In genomic region chr10:86262671-86263165, GRCh38 we compare ENCODE assay signal across 16 cellular contexts.
A peak's percentile ranks its signal among the peaks of the same experiment; 100 is the strongest.
DNase-seq lines count a peak whose midpoint lies in the region; ATAC-seq and TF ChIP-seq lines count a peak whose summit lies in the region.
"Had no signal": no experiment of that assay in that cellular context is flagged by ENCODE, and none has a peak within 500 bp of the region (broad histone marks: within the 10 kb centered on the region; RNA-seq: fewer than 3 reads in every experiment).

No MANE protein-coding gene starts in this region.

- H3K9me3 ChIP-seq in BLaER1 (no peaks in the 10 kb centered on the region), heart left ventricle (peaks cover 0 to 8% (median 0%) of the 10 kb centered on the region in 12 donors)

- no peaks in the 10 kb centered on the region for H3K9me3 Mint-ChIP-seq in natural killer cell treated with Interleukin-12 subunit alpha and Interleukin-12 subunit beta and Interleukin-15 and Interleukin-18, amount 100 ng/mL, for 72 hours
- H3K9me3 Mint-ChIP-seq: activated CD4-positive, alpha-beta memory T cell treated with anti-CD3 and anti-CD28 coated beads, Interleukin-2, amount 10 ng/mL, durations not matched to agents 7 days and 5 days; immature natural killer cell; T-helper 2 cell treated with Interferon-gamma antibody and Interleukin-4, amounts not matched to agents 5 μg/mL and 100 μg/mL, for 36 hours had no signal

- peaks cover 9 to 13% of the 10 kb centered on the region in 2 donors for H3K27me3 Mint-ChIP-seq in natural killer cell treated with Interleukin-12 subunit alpha and Interleukin-12 subunit beta and Interleukin-15 and Interleukin-18, amount 100 ng/mL, for 72 hours

- intact Hi-C loops in heart left ventricle (cut with DNase I) = loop anchor here in 1 of 10 donors (5.0 kb wide), 1 partner anchor 115 kb away; no protein-coding TSS in a partner anchor

- H3K27me3 ChIP-seq in BLaER1 = no peaks in the 10 kb centered on the region; the same call in 1 of the 2 replicates
- H3K27me3 ChIP-seq in heart left ventricle = peaks cover 0 to 16% (median 0%) of the 10 kb centered on the region in 9 donors

- H3K9ac ChIP-seq in BLaER1 = no peak overlapping the region

- no peak for ATAC-seq in natural killer cell treated with Interleukin-12 subunit alpha and Interleukin-12 subunit beta and Interleukin-15 and Interleukin-18, amount 100 ng/mL, for 72 hours
- no peak for ATAC-seq in HG02970 (IDR thresholded peaks at IDR 0.05; ENCODE audit: low FRiP score, unreplicated experiment)
- ATAC-seq in heart left ventricle = no peak
- ATAC-seq: Right ventricle myocardium inferior had no signal

- no peak overlapping the region for H3K27ac Mint-ChIP-seq in natural killer cell treated with Interleukin-12 subunit alpha and Interleukin-12 subunit beta and Interleukin-15 and Interleukin-18, amount 100 ng/mL, for 72 hours
- H3K27ac Mint-ChIP-seq: activated CD4-positive, alpha-beta memory T cell treated with anti-CD3 and anti-CD28 coated beads, Interleukin-2, amount 10 ng/mL, durations not matched to agents 7 days and 5 days; B cell; immature natural killer cell; naive B cell; T-helper 2 cell treated with Interferon-gamma antibody and Interleukin-4, amounts not matched to agents 5 μg/mL and 100 μg/mL, for 36 hours had no signal

- H3K4me2 ChIP-seq in BLaER1 = peak overlapping the region; percentile 56; the same call in 1 of the 2 replicates

- H3K4me1 ChIP-seq in BLaER1 = peaks cover 28% of the 10 kb centered on the region
- H3K4me1 ChIP-seq in heart left ventricle = peaks cover 0 to 4% (median 0%) of the 10 kb centered on the region in 12 donors

- no peak for TF ChIP-seq CTCF in heart left ventricle (IDR thresholded peaks at IDR 0.05)

- no peak overlapping the region for H3K4me3 ChIP-seq in BLaER1
- H3K4me3 ChIP-seq in heart left ventricle = peak overlapping the region in 2 of 12 donors; percentile 4 to 16

- TF ChIP-seq POLR2A in heart left ventricle (IDR thresholded peaks at IDR 0.05) = no peak

- no peaks in the 10 kb centered on the region for H3K4me1 Mint-ChIP-seq in natural killer cell treated with Interleukin-12 subunit alpha and Interleukin-12 subunit beta and Interleukin-15 and Interleukin-18, amount 100 ng/mL, for 72 hours (ENCODE audit: low read depth in 2 of 2)
- H3K4me1 Mint-ChIP-seq: activated CD4-positive, alpha-beta memory T cell treated with anti-CD3 and anti-CD28 coated beads, Interleukin-2, amount 10 ng/mL, durations not matched to agents 7 days and 5 days; B cell; immature natural killer cell had no signal

- H4K20me1 ChIP-seq in BLaER1 = no peaks in the 10 kb centered on the region

- no peaks in the 10 kb centered on the region for H3K36me3 ChIP-seq in BLaER1
- no peaks in the 10 kb centered on the region for H3K36me3 ChIP-seq in heart left ventricle

- no peak overlapping the region for H3K4me3 Mint-ChIP-seq in natural killer cell treated with Interleukin-12 subunit alpha and Interleukin-12 subunit beta and Interleukin-15 and Interleukin-18, amount 100 ng/mL, for 72 hours
- H3K4me3 Mint-ChIP-seq: activated CD4-positive, alpha-beta memory T cell treated with anti-CD3 and anti-CD28 coated beads, Interleukin-2, amount 10 ng/mL, durations not matched to agents 7 days and 5 days; B cell; immature natural killer cell; T-helper 2 cell treated with Interferon-gamma antibody and Interleukin-4, amounts not matched to agents 5 μg/mL and 100 μg/mL, for 36 hours had no signal

- WGBS in heart left ventricle, 4 donors = 43 to 55% (median 49%) methylated on average over 16 to 28 of the region's 28 CpGs

- peak; percentile 27 for DNase-seq in astrocyte of the hippocampus (ENCODE audit: low read depth, low spot score)
- DNase-seq in left kidney (ENCODE audit: low read depth, low spot score) = peak; percentile 62
- peak; percentile 65 for DNase-seq in retina
- DNase-seq in activated naive CD4-positive, alpha-beta T cell (lab: John Stamatoyannopoulos, UW) = no peak
- DNase-seq in natural killer cell treated with Interleukin-12 subunit alpha and Interleukin-12 subunit beta and Interleukin-15 and Interleukin-18, amount 100 ng/mL, for 72 hours (ENCODE audit: low spot score) = no peak
- DNase-seq in heart left ventricle = no peak
- DNase-seq: activated naive CD4-positive, alpha-beta T cell treated with anti-CD3 and anti-CD28 coated beads, Interleukin-2, amount 50 U/mL, for 16 hours; immature natural killer cell; naive B cell; NCI-H774 had no signal

- H3K27ac ChIP-seq in BLaER1 (no peak overlapping the region), heart left ventricle (no peak overlapping the region)

- H3K36me3 Mint-ChIP-seq in natural killer cell treated with Interleukin-12 subunit alpha and Interleukin-12 subunit beta and Interleukin-15 and Interleukin-18, amount 100 ng/mL, for 72 hours = no peaks in the 10 kb centered on the region
- H3K36me3 Mint-ChIP-seq: immature natural killer cell, naive B cell had no signal

Comparison
In these comparisons a context has a peak if more than half of its experiments do, and no peak if none do; other contexts are left out.
1. DNase-seq: peak in astrocyte of the hippocampus (single experiment), left kidney (single experiment) and retina (single experiment); none in activated naive CD4-positive, alpha-beta T cell (0 of 4), natural killer cell treated with Interleukin-12 subunit alpha and Interleukin-12 subunit beta and Interleukin-15 and Interleukin-18, amount 100 ng/mL, for 72 hours (single experiment) and heart left ventricle (0 of 5).